In genomic region chr18:79628416-79629248, GRCh38 we compare ENCODE assay signal across 17 cellular contexts. TPM values are rescaled to one million over a fixed set of nuclear protein-coding genes. Genes with fewer than 3 reads are reported as not detected.
DNase-seq lines count a peak whose midpoint lies in the region; ATAC-seq and TF ChIP-seq lines count a peak whose summit lies in the region.
"Had no signal": no experiment of that assay in that cellular context is flagged by ENCODE, and none has a peak within 500 bp of the region (broad histone marks: within the 10 kb centered on the region; RNA-seq: fewer than 3 reads in every experiment).

No MANE protein-coding gene starts in this region.

- ATAC-seq in stimulated activated naive B cell treated with anti-CD40 and anti-IgM and Interleukin-4, amounts not matched to agents 10 μg/mL and 1 μg/mL and 100 μg/mL, for 72 hours (replicated peaks) = no peak

- H3K9me3 ChIP-seq in neural progenitor cell (ENCODE audit: low read depth) = no peaks in the 10 kb centered on the region
- H3K9me3 ChIP-seq in HAP-1 = no peaks in the 10 kb centered on the region

- no peaks in the 10 kb centered on the region for H3K36me3 Mint-ChIP-seq in neural progenitor cell
- peaks cover 2 to 13% of the 10 kb centered on the region in 2 donors for H3K36me3 Mint-ChIP-seq in stimulated activated naive B cell treated with anti-CD40 and anti-IgM and Interleukin-4, amounts not matched to agents 10 μg/mL and 1 μg/mL and 100 μg/mL, for 72 hours

- H3K4me3 Mint-ChIP-seq in neural progenitor cell = no peak overlapping the region
- no peak overlapping the region for H3K4me3 Mint-ChIP-seq in stimulated activated naive B cell treated with anti-CD40 and anti-IgM and Interleukin-4, amounts not matched to agents 10 μg/mL and 1 μg/mL and 100 μg/mL, for 72 hours
- H3K4me3 Mint-ChIP-seq: CD4-positive, alpha-beta T cell; HFFc6 had no signal

- no peak overlapping the region for H3K4me2 ChIP-seq in neural progenitor cell
- H3K4me2 ChIP-seq: KMS-11 had no signal

- no peak overlapping the region for H2AFZ ChIP-seq in neural progenitor cell (replicated peaks)

- H3K4me1 ChIP-seq in neural progenitor cell (no peaks in the 10 kb centered on the region), HAP-1 (no peaks in the 10 kb centered on the region)

- H3K9ac ChIP-seq in neural progenitor cell = no peak overlapping the region
- H3K9ac ChIP-seq: KMS-11 had no signal

- peaks cover 18% of the 10 kb centered on the region for H3K27me3 Mint-ChIP-seq in neural progenitor cell (ENCODE audit: insufficient read depth, low read depth)
- H3K27me3 Mint-ChIP-seq in stimulated activated naive B cell treated with anti-CD40 and anti-IgM and Interleukin-4, amounts not matched to agents 10 μg/mL and 1 μg/mL and 100 μg/mL, for 72 hours = no peaks in the 10 kb centered on the region

- H3K4me1 Mint-ChIP-seq in neural progenitor cell = peaks cover 8% of the 10 kb centered on the region
- H3K4me1 Mint-ChIP-seq in stimulated activated naive B cell treated with anti-CD40 and anti-IgM and Interleukin-4, amounts not matched to agents 10 μg/mL and 1 μg/mL and 100 μg/mL, for 72 hours = peaks cover 40 to 73% of the 10 kb centered on the region in 2 donors

- H3K27ac Mint-ChIP-seq in neural progenitor cell = peak overlapping the region; percentile 44
- H3K27ac Mint-ChIP-seq in stimulated activated naive B cell treated with anti-CD40 and anti-IgM and Interleukin-4, amounts not matched to agents 10 μg/mL and 1 μg/mL and 100 μg/mL, for 72 hours = peak overlapping the region; percentile 53
- H3K27ac Mint-ChIP-seq: CD4-positive, alpha-beta T cell; HFFc6 had no signal

- H3K27me3 ChIP-seq in neural progenitor cell (no peaks in the 10 kb centered on the region), HAP-1 (ENCODE audit: low read depth) (no peaks in the 10 kb centered on the region)

- H4K20me1 ChIP-seq in neural progenitor cell (ENCODE audit: low read depth) = no peaks in the 10 kb centered on the region

- TF ChIP-seq CTCF in VCaP (conservative IDR thresholded peaks at IDR 0.05) (no peak), coronary artery (IDR thresholded peaks at IDR 0.05) (no peak), neural progenitor cell (IDR thresholded peaks at IDR 0.05) (no peak)

- DNase-seq in coronary artery (ENCODE audit: low spot score) (peak; percentile 22), neural progenitor cell (ENCODE audit: low spot score) (no peak), NCI-H774 (lab: John Stamatoyannopoulos, UW) (no peak), COLO829 (ENCODE audit: low spot score) (no peak), HAP-1 (ENCODE audit: low spot score in 2 of 2) (no peak)
- no peak for DNase-seq in stimulated activated naive B cell treated with anti-CD40 and anti-IgM and Interleukin-4, amounts not matched to agents 10 μg/mL and 1 μg/mL and 100 μg/mL, for 72 hours
- DNase-seq: ACHN; AML-193; Calu3; CD4-positive, alpha-beta T cell; HFFc6; NCI-H1092; NCI-H2081 treated with DMSO at 0.1 percent for 48 hours; NCI-H510A; NCI-H82 had no signal

- peaks cover 5% of the 10 kb centered on the region for H3K9me3 Mint-ChIP-seq in neural progenitor cell
- peaks cover 3 to 19% of the 10 kb centered on the region in 2 donors for H3K9me3 Mint-ChIP-seq in stimulated activated naive B cell treated with anti-CD40 and anti-IgM and Interleukin-4, amounts not matched to agents 10 μg/mL and 1 μg/mL and 100 μg/mL, for 72 hours

- H3K36me3 ChIP-seq in neural progenitor cell = no peaks in the 10 kb centered on the region
- H3K36me3 ChIP-seq in HAP-1 (replicated peaks) = no peaks in the 10 kb centered on the region

- no peaks in the 10 kb centered on the region for H3F3A ChIP-seq in neural progenitor cell (ENCODE audit: low read depth)

- peak overlapping the region; percentile 53; the same call in 1 of the 2 replicates for H3K27ac ChIP-seq in VCaP
- H3K27ac ChIP-seq in coronary artery = no peak overlapping the region
- H3K27ac ChIP-seq in neural progenitor cell = no peak overlapping the region
- H3K27ac ChIP-seq: KMS-11 had no signal

- in situ Hi-C loops in HAP-1 (cut with MboI; ENCODE audit: low sequenced_read_pairs) = no loop called here

- no peaks in the 10 kb centered on the region for H3K79me2 ChIP-seq in neural progenitor cell (ENCODE audit: low read depth)

- H3K4me3 ChIP-seq in coronary artery (no peak overlapping the region), neural progenitor cell (no peak overlapping the region), HAP-1 (no peak overlapping the region)

RNA-seq across cellular contexts. Expression of gene CTDP1, which starts 51.0 kb away (rescaled TPM):
- 11.8 and 25.9 TPM in 2 replicates for total RNA-seq in neural progenitor cell (ENCODE audit: low replicate concordance)
